In genomic region chr11:71843858-71844257, GRCh38 we compare ENCODE assay signal across 1 cellular context.
TF ChIP-seq lines count a peak whose summit lies in the region.

No MANE protein-coding gene starts in this region.

TF ChIP-seq in K562, 482 proteins besides CTCF, POLR2A, EP300 and RAD21:
- TF ChIP-seq ZBTB33 (CRISPR knock-in tag; IDR thresholded peaks at IDR 0.05) (peak; percentile 73), NCOA6 (IDR thresholded peaks at IDR 0.05) (no peak)
TF ChIP-seq in K562: peak in this region for 1.
